In genomic region chr2:174774828-174775227, GRCh38 we compare ENCODE assay signal across 18 cellular contexts. TPM values are rescaled to one million over a fixed set of nuclear protein-coding genes. Genes with fewer than 3 reads are reported as not detected.
DNase-seq lines count a peak whose midpoint lies in the region; ATAC-seq and TF ChIP-seq lines count a peak whose summit lies in the region.
"Had no signal": no experiment of that assay in that cellular context is flagged by ENCODE, and none has a peak within 500 bp of the region (broad histone marks: within the 10 kb centered on the region; RNA-seq: fewer than 3 reads in every experiment).

No MANE protein-coding gene starts in this region.

- TF ChIP-seq POLR2A in HCT116 (IDR thresholded peaks at IDR 0.05; ENCODE audit: borderline replicate concordance, extremely low read depth, insufficient read depth, insufficient read length), result no peak

- ATAC-seq in HCT116, result no peak
- ATAC-seq in T-helper 17 cell, result no peak
- no peak for ATAC-seq in GM18873 (IDR thresholded peaks at IDR 0.05; ENCODE audit: low FRiP score, unreplicated experiment)
- ATAC-seq in GM18502 (IDR thresholded peaks at IDR 0.05; ENCODE audit: poor library complexity, unreplicated experiment), result no peak
- ATAC-seq in activated T-cell treated with anti-CD3 and anti-CD28 coated beads, Interleukin-2, amount 50 U/mL, for 72 hours (replicated peaks in 1 of 2), result no peak
- ATAC-seq: GM12878 had no signal

- H3K4me2 ChIP-seq in HCT116 (ENCODE audit: low read length), result no peak overlapping the region

- no peaks in the 10 kb centered on the region for H4K20me1 ChIP-seq in HCT116 (ENCODE audit: insufficient read depth)

- H3K36me3 Mint-ChIP-seq in T-helper 17 cell (ENCODE audit: low read depth), result no peaks in the 10 kb centered on the region
- no peaks in the 10 kb centered on the region for H3K36me3 Mint-ChIP-seq in activated T-cell treated with anti-CD3 and anti-CD28 coated beads, Interleukin-2, amount 50 U/mL, for 72 hours (ENCODE audit: insufficient read depth in 2 of 2)
- H3K36me3 Mint-ChIP-seq: IgD-negative memory B cell had no signal

- H3K4me3 ChIP-seq in HCT116 (replicated peaks in 1 of 2; ENCODE audit: low read depth in 1 of 2, low read length in 2 of 2) (no peak overlapping the region), BE2C (ENCODE audit: low read depth, low read length) (no peak overlapping the region)
- H3K4me3 ChIP-seq: GM12878 had no signal

- POLR2A ChIA-PET in HCT116 (lab: Charles Lee), result no interaction called here

- H3K27me3 ChIP-seq in HCT116 (ENCODE audit: insufficient read depth, low read length) (no peaks in the 10 kb centered on the region), BE2C (no peaks in the 10 kb centered on the region)

- intact Hi-C loops in HCT116 (cut with micrococcal nuclease), result loop anchor here (5.0 kb wide), 1 partner anchor 1322 kb away; the partner anchor contains the start of gene HOXD12

- H3K27ac ChIP-seq in HCT116 (ENCODE audit: low read depth, low read length), result no peak overlapping the region
- H3K27ac ChIP-seq: RWPE1 had no signal

- H3K4me1 ChIP-seq in HCT116 (ENCODE audit: control insufficient read depth in 1 of 2, insufficient read depth in 2 of 2, low read length in 2 of 2), result peaks cover 0 to 12% of the 10 kb centered on the region in 2 experiments; a peak in 2 of 4 replicates
- H3K4me1 ChIP-seq in BE2C, result peaks cover 7% of the 10 kb centered on the region; the same call in 1 of the 2 replicates

- no peaks in the 10 kb centered on the region for H3K27me3 Mint-ChIP-seq in T-helper 17 cell
- no peaks in the 10 kb centered on the region for H3K27me3 Mint-ChIP-seq in activated T-cell treated with anti-CD3 and anti-CD28 coated beads, Interleukin-2, amount 50 U/mL, for 72 hours (ENCODE audit: low read depth)

- H2AFZ ChIP-seq in HCT116 (ENCODE audit: low read depth, low read length, poor library complexity, severe bottlenecking), result peak overlapping the region; percentile 56

- peak overlapping the region; percentile 100 for H3K27ac Mint-ChIP-seq in T-helper 17 cell
- no peak overlapping the region for H3K27ac Mint-ChIP-seq in activated T-cell treated with anti-CD3 and anti-CD28 coated beads, Interleukin-2, amount 50 U/mL, for 72 hours
- H3K27ac Mint-ChIP-seq: T-helper 1 cell treated with Interleukin-12 subunit alpha and Interleukin-12 subunit beta and Interleukin-4 antibody, amounts not matched to agents 30 μg/mL and 1 μg/mL, for 36 hours had no signal

- TF ChIP-seq CTCF in HCT116 (IDR thresholded peaks at IDR 0.05 in 2 of 3, conservative IDR thresholded peaks at IDR 0.05 in 1 of 3; ENCODE audit: borderline replicate concordance in 1 of 3, insufficient read depth in 1 of 3, low read depth in 2 of 3, low read length in 2 of 3) (no peak), BE2C (IDR thresholded peaks at IDR 0.05; ENCODE audit: low read depth, low read length) (no peak)

- TF ChIP-seq RAD21 in HCT116 (IDR thresholded peaks at IDR 0.05; ENCODE audit: low read depth), result no peak

- CTCF ChIA-PET in HCT116 (lab: Charles Lee), result interaction anchor here (1.2 to 1.4 kb wide), 2 partner anchors 76 to 209 kb away, joined by 3 to 5 read pairs; no protein-coding TSS in a partner anchor

- H3K36me3 ChIP-seq in HCT116 (ENCODE audit: control insufficient read depth in 1 of 2, insufficient read depth in 2 of 2, low read length in 2 of 2), result no peaks in the 10 kb centered on the region
- no peaks in the 10 kb centered on the region for H3K36me3 ChIP-seq in BE2C

- no peaks in the 10 kb centered on the region for H3K79me2 ChIP-seq in HCT116 (ENCODE audit: insufficient read depth, low read length)

- no TSS peak for BruUV-seq in HCT116 (replicated peaks; lab: Mats Ljungman, UMichigan)

- peaks cover 37% of the 10 kb centered on the region for H3K4me1 Mint-ChIP-seq in T-helper 17 cell
- H3K4me1 Mint-ChIP-seq in activated T-cell treated with anti-CD3 and anti-CD28 coated beads, Interleukin-2, amount 50 U/mL, for 72 hours (ENCODE audit: low read depth), result peaks cover 48% of the 10 kb centered on the region

- no peaks in the 10 kb centered on the region for H3K9me2 ChIP-seq in HCT116 (ENCODE audit: insufficient read depth)

- RAD21 ChIA-PET in HCT116 (lab: Charles Lee; ENCODE audit: low non-redundant PET in 1 of 2, low total read pairs in 2 of 2, uncharacterized antibody in 2 of 2, unreplicated experiment in 2 of 2), result no interaction called here

- H3K9ac ChIP-seq in HCT116 (ENCODE audit: low read length), result no peak overlapping the region

- DNase-seq in HCT116 (ENCODE audit: low read depth, low spot score), result no peak
- DNase-seq in NCI-H1436 treated with DMSO at 0.1 percent for 48 hours (lab: John Stamatoyannopoulos, UW), result peak; percentile 76
- no peak for DNase-seq in T-helper 17 cell
- DNase-seq in BE2C, result no peak
- DNase-seq in activated T-cell treated with anti-CD3 and anti-CD28 coated beads, Interleukin-2, amount 50 U/mL, for 72 hours, result no peak
- DNase-seq: DMS 273 treated with DMSO at 0.1 percent for 48 hours, GDM1, NCI-H1694, NCI-H2227 treated with DMSO at 0.1 percent for 48 hours, NCI-H524, PC-3 had no signal

- no peaks in the 10 kb centered on the region for H3K9me3 ChIP-seq in HCT116 (ENCODE audit: control insufficient read depth in 1 of 2, insufficient read depth in 1 of 2, low read depth in 1 of 2, low read length in 2 of 2)
- H3K9me3 ChIP-seq in T-helper 17 cell (ENCODE audit: control insufficient read depth, low read length, poor library complexity, severe bottlenecking), result no peaks in the 10 kb centered on the region
- H3K9me3 ChIP-seq in BE2C, result no peaks in the 10 kb centered on the region

- no peak overlapping the region for H3K4me3 Mint-ChIP-seq in T-helper 17 cell
- H3K4me3 Mint-ChIP-seq in activated T-cell treated with anti-CD3 and anti-CD28 coated beads, Interleukin-2, amount 50 U/mL, for 72 hours, result no peak overlapping the region
- H3K4me3 Mint-ChIP-seq: IgD-negative memory B cell; T-helper 1 cell treated with Interleukin-12 subunit alpha and Interleukin-12 subunit beta and Interleukin-4 antibody, amounts not matched to agents 30 μg/mL and 1 μg/mL, for 36 hours had no signal

- H3K9me3 Mint-ChIP-seq in activated T-cell treated with anti-CD3 and anti-CD28 coated beads, Interleukin-2, amount 50 U/mL, for 72 hours, result no peaks in the 10 kb centered on the region
- H3K9me3 Mint-ChIP-seq: IgD-negative memory B cell; T-helper 1 cell treated with Interleukin-12 subunit alpha and Interleukin-12 subunit beta and Interleukin-4 antibody, amounts not matched to agents 30 μg/mL and 1 μg/mL, for 36 hours had no signal

TF ChIP-seq in HCT116, 20 proteins besides CTCF, POLR2A, EP300 and RAD21 (continues in another document):
- TF ChIP-seq EGR1 (IDR thresholded peaks at IDR 0.05; ENCODE audit: low read depth) (no peak), ELF1 (IDR thresholded peaks at IDR 0.05; ENCODE audit: borderline replicate concordance, low read depth) (no peak), ZBTB33 (IDR thresholded peaks at IDR 0.05; ENCODE audit: extremely low read depth, insufficient replicate concordance, low read length) (no peak), SP1 (IDR thresholded peaks at IDR 0.05; ENCODE audit: low read depth) (no peak), EZH2phosphoT487 (IDR thresholded peaks at IDR 0.05; ENCODE audit: borderline replicate concordance) (no peak), MAX (IDR thresholded peaks at IDR 0.05) (no peak), CEBPB (IDR thresholded peaks at IDR 0.05; ENCODE audit: low read depth) (no peak), REST (IDR thresholded peaks at IDR 0.05; ENCODE audit: low read depth) (no peak)

RNA-seq across cellular contexts. Expression of gene CHRNA1, which starts 10.6 kb away (rescaled TPM):
- total RNA-seq in HCT116 (2021; ENCODE audit: unreplicated experiment) (not detected), T-helper 17 cell (under 1 TPM; 0.63 to 0.94 TPM)
- 0.06 TPM in 1 of 2 replicates, not detected in the other for polyA plus RNA-seq in HCT116 (2012)
- not detected for polyA plus RNA-seq in BE2C (2012; ENCODE audit: insufficient read depth, insufficient read length, low read depth)
- not detected for total RNA-seq in activated T-cell treated with anti-CD3 and anti-CD28 coated beads, Interleukin-2, amount 50 U/mL, for 72 hours
- total RNA-seq: GM12878 had no signal
- polyA plus RNA-seq: BJ had no signal
